Comparison of ENCODE assay signal across 18 cellular contexts in genomic region chr22:21738966-21739365, GRCh38. TPM values are rescaled to one million over a fixed set of nuclear protein-coding genes. Genes with fewer than 3 reads are reported as not detected.
DNase-seq lines count a peak whose midpoint lies in the region; TF ChIP-seq lines count a peak whose summit lies in the region.
"Had no signal": no experiment of that assay in that cellular context is flagged by ENCODE, and none has a peak within 500 bp of the region (broad histone marks: within the 10 kb centered on the region; RNA-seq: fewer than 3 reads in every experiment).

No MANE protein-coding gene starts in this region.

- peak overlapping the region; percentile 25 for H3K4me3 Mint-ChIP-seq in endothelial cell (ENCODE audit: unreplicated experiment)
- H3K4me3 Mint-ChIP-seq: CD4-positive, alpha-beta T cell had no signal

- DNase-seq in H7 (peak; percentile 61), endothelial cell (ENCODE audit: low spot score) (no peak), neuronal stem cell (ENCODE audit: low spot score) (no peak), activated gamma-delta T cell (lab: John Stamatoyannopoulos, UW) (no peak), NCI-H2196 (lab: John Stamatoyannopoulos, UW; ENCODE audit: unreplicated experiment) (no peak), NOMO-1 treated with DMSO at 0.1 percent for 48 hours (lab: John Stamatoyannopoulos, UW; ENCODE audit: unreplicated experiment) (no peak)
- DNase-seq: 8988T; AML-193; C1 segment of cervical spinal cord; Calu3; CD4-positive, alpha-beta T cell; DMS 273 treated with DMSO at 0.1 percent for 48 hours; DMS79; EL; GOT3; HCEC 1CT; KBM-7 had no signal

- H3K4ac ChIP-seq in neuronal stem cell (ENCODE audit: low read length), result no peak overlapping the region

- no peak overlapping the region for H2BK5ac ChIP-seq in neuronal stem cell (ENCODE audit: low read length)

- H3K4me3 ChIP-seq in BLaER1 (no peak overlapping the region), H7 (ENCODE audit: insufficient read depth, low read depth, low read length) (no peak overlapping the region), neuronal stem cell (ENCODE audit: low read length in 2 of 2) (no peak overlapping the region)

- H3K18ac ChIP-seq in neuronal stem cell (ENCODE audit: low read length), result peak overlapping the region; percentile 2

- H3K9me3 ChIP-seq in BLaER1 (peaks cover 7% of the 10 kb centered on the region), neuronal stem cell (replicated peaks in 1 of 2; ENCODE audit: control insufficient read depth in 2 of 2, insufficient read depth in 1 of 2, low read depth in 1 of 2, low read length in 2 of 2) (no peaks in the 10 kb centered on the region)

- no peaks in the 10 kb centered on the region for H3K9me3 Mint-ChIP-seq in endothelial cell (ENCODE audit: unreplicated experiment)
- H3K9me3 Mint-ChIP-seq: CD4-positive, alpha-beta T cell had no signal

- H3K27ac ChIP-seq in BLaER1 (peak overlapping the region; percentile 40), neuronal stem cell (replicated peaks; ENCODE audit: low read length) (no peak overlapping the region)

- no CpG with 5 or more reads among the region's 7 CpGs for WGBS in neuronal stem cell (ENCODE audit: extremely low coverage in 2 of 2, insufficient read length in 2 of 2, insufficient replicate concordance in 1 of 2), 2 donors

- H3K4me1 ChIP-seq in BLaER1 (peaks cover 68% of the 10 kb centered on the region), neuronal stem cell (ENCODE audit: control insufficient read depth in 2 of 2, insufficient read depth in 1 of 2, low read depth in 1 of 2, low read length in 2 of 2) (peaks cover 4 to 8% of the 10 kb centered on the region in 2 donors)

- H3K27me3 Mint-ChIP-seq in endothelial cell (ENCODE audit: unreplicated experiment), result peaks cover 4% of the 10 kb centered on the region
- H3K27me3 Mint-ChIP-seq: CD4-positive, alpha-beta T cell had no signal

- H3K4me2 ChIP-seq in BLaER1 (peak overlapping the region; percentile 54), neuronal stem cell (ENCODE audit: insufficient read depth, low read length, poor library complexity, severe bottlenecking) (no peak overlapping the region)

- H3K36me3 ChIP-seq in BLaER1, result no peaks in the 10 kb centered on the region
- no peaks in the 10 kb centered on the region for H3K36me3 ChIP-seq in H7 (replicated peaks; ENCODE audit: control insufficient read depth, insufficient read depth, low read length)
- H3K36me3 ChIP-seq in neuronal stem cell (replicated peaks in 1 of 2; ENCODE audit: control insufficient read depth in 2 of 2, insufficient read depth in 2 of 2, low read length in 2 of 2), result peaks cover 0 to 2% of the 10 kb centered on the region in 2 donors

- peak overlapping the region; percentile 29 for H3K23ac ChIP-seq in neuronal stem cell (ENCODE audit: low read depth, low read length, poor library complexity)

- H3K9ac ChIP-seq in BLaER1 (no peak overlapping the region), neuronal stem cell (ENCODE audit: low read depth, low read length, poor library complexity) (peak overlapping the region; percentile 5)

- H4K20me1 ChIP-seq in BLaER1, result no peaks in the 10 kb centered on the region

- H3K27me3 ChIP-seq in BLaER1 (no peaks in the 10 kb centered on the region), H7 (ENCODE audit: control insufficient read depth, insufficient read depth, low read length) (peaks cover 18% of the 10 kb centered on the region), neuronal stem cell (ENCODE audit: control insufficient read depth in 3 of 3, insufficient read depth in 3 of 3, low read depth in 1 of 3, low read length in 3 of 3) (peaks cover 0 to 22% (median 6%) of the 10 kb centered on the region in 3 experiments)

- no peaks in the 10 kb centered on the region for H3K79me1 ChIP-seq in neuronal stem cell (ENCODE audit: low read depth, low read length)

- H2BK120ac ChIP-seq in neuronal stem cell (ENCODE audit: low read depth, low read length), result no peak overlapping the region

- no peaks in the 10 kb centered on the region for H3K36me3 Mint-ChIP-seq in endothelial cell (ENCODE audit: low read depth, unreplicated experiment)

- no peak overlapping the region for H3K14ac ChIP-seq in neuronal stem cell (ENCODE audit: low read length)

- peak overlapping the region; percentile 53 for H2AFZ ChIP-seq in neuronal stem cell (ENCODE audit: low read length)

- no peak overlapping the region for H2BK12ac ChIP-seq in neuronal stem cell (ENCODE audit: low read length)

- no peak overlapping the region for H4K91ac ChIP-seq in neuronal stem cell (ENCODE audit: low read depth, low read length, poor library complexity)

- no peak for TF ChIP-seq CTCF in endothelial cell (IDR thresholded peaks at IDR 0.05; ENCODE audit: unreplicated experiment)

- H3K27ac Mint-ChIP-seq in endothelial cell (ENCODE audit: unreplicated experiment), result no peak overlapping the region

- no peak overlapping the region for H2BK15ac ChIP-seq in neuronal stem cell (ENCODE audit: low read length)

- H2AK5ac ChIP-seq in neuronal stem cell (ENCODE audit: low read depth, low read length), result peak overlapping the region; percentile 60

- peaks cover 10% of the 10 kb centered on the region for H3K4me1 Mint-ChIP-seq in endothelial cell (ENCODE audit: unreplicated experiment)

- H4K8ac ChIP-seq in neuronal stem cell (ENCODE audit: low read depth, low read length), result no peak overlapping the region

RNA-seq across cellular contexts. Expression of gene YPEL1, which starts 3.4 kb away (rescaled TPM):
- 2.2 and 6.4 TPM in 2 replicates for total RNA-seq in H7 (2014; rRNA removed; shearing (Covaris generic))
- 11.5 TPM for total RNA-seq in endothelial cell (ENCODE audit: unreplicated experiment)
- polyA plus RNA-seq in neuronal stem cell (2013, experiment 1 of 2), result 27.0 TPM
- polyA plus RNA-seq in neuronal stem cell (2013, experiment 2 of 2), result 27.1 TPM
